15 cellular contexts compared by ENCODE assay signal in the genomic region with DNA sequence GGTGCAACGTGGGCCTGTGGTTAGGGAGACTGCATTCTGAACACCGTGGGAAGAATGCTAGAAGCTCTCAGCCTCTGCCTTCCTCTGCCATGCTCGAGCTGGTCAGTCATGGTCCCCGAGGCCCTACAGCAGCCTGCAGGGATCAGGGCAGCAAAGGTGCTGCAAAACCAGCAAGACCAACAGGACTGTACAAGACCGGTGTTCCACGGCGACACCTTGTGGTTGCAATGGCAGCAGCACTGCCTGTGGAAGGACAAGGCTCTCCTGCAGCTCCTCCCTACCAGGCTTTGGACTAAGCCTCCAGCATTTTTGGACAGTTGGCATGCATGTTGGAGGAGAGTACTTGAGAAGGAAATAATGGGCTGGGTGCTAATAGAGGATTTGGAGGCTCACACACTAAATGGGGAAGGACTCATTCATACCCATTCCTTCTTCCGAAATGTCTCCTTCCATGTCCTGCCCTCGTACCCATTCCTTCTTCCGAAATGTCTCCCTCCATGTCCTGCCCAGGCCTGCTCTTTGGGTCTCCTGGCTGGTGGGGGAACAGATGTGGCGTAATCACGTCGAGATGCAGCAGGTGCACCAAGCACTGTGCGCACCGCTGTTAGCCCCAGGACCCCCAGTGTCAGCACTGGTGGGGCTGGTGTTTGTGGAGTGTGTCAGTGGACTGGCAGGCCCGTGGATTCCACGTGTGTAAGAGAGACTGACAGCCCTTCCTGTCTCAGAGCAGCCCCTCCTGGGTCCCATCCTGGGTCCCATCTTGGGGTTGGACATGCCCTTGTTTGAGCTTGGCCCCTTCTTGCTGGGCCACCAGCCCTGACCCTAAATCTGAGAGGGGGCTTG. TPM values are rescaled to one million over a fixed set of nuclear protein-coding genes. Genes with fewer than 3 reads are reported as not detected.
A peak's percentile ranks its signal among the peaks of the same experiment; 100 is the strongest.
DNase-seq lines count a peak whose midpoint lies in the region; ATAC-seq and TF ChIP-seq lines count a peak whose summit lies in the region.
"Had no signal": no experiment of that assay in that cellular context is flagged by ENCODE, and none has a peak within 500 bp of the region (broad histone marks: within the 10 kb centered on the region; RNA-seq: fewer than 3 reads in every experiment).

No MANE protein-coding gene starts in this region.

- no peak for ATAC-seq in activated CD4-positive, alpha-beta T cell treated with anti-CD3 and anti-CD28 coated beads for 36 hours
- no peak for ATAC-seq in right lobe of liver
- ATAC-seq in GM19455 (IDR thresholded peaks at IDR 0.05; ENCODE audit: unreplicated experiment): no peak

- 86% methylated on average over 10 of the region's 17 CpGs for WGBS in right lobe of liver (ENCODE audit: insufficient coverage, low coverage, low lambda C conversion rate, missing lambda C conversion rate)

- CTCF ChIA-PET in activated CD4-positive, alpha-beta T cell treated with anti-CD3 and anti-CD28 coated beads for 36 hours (lab: Charles Lee): interaction anchor here (0.7 to 0.8 kb wide), 2 partner anchors 11 to 521 kb away, joined by 4 to 5 read pairs; no protein-coding TSS in a partner anchor

- H3K9me3 ChIP-seq in right lobe of liver: no peaks in the 10 kb centered on the region

- no peak overlapping the region for H3K4me3 ChIP-seq in right lobe of liver
- H3K4me3 ChIP-seq: MG63 had no signal

- no peak overlapping the region for H3K27ac Mint-ChIP-seq in activated CD4-positive, alpha-beta T cell treated with anti-CD3 and anti-CD28 coated beads for 36 hours

- no peaks in the 10 kb centered on the region for H3K4me1 ChIP-seq in right lobe of liver

- H3K27me3 Mint-ChIP-seq in activated CD4-positive, alpha-beta T cell treated with anti-CD3 and anti-CD28 coated beads for 36 hours: peaks cover 3% of the 10 kb centered on the region

- no peaks in the 10 kb centered on the region for H3K36me3 Mint-ChIP-seq in activated CD4-positive, alpha-beta T cell treated with anti-CD3 and anti-CD28 coated beads for 36 hours (ENCODE audit: low read depth)

- no peaks in the 10 kb centered on the region for H3K4me1 Mint-ChIP-seq in activated CD4-positive, alpha-beta T cell treated with anti-CD3 and anti-CD28 coated beads for 36 hours

- intact Hi-C loops in activated CD4-positive, alpha-beta T cell treated with anti-CD3 and anti-CD28 coated beads for 36 hours (cut with DNase I, micrococcal nuclease): no loop called here
- intact Hi-C loops in right lobe of liver (cut with DNase I): no loop called here

- POLR2A ChIA-PET in activated CD4-positive, alpha-beta T cell treated with anti-CD3 and anti-CD28 coated beads for 36 hours (lab: Charles Lee): no interaction called here

- H3K9me3 Mint-ChIP-seq in activated CD4-positive, alpha-beta T cell treated with anti-CD3 and anti-CD28 coated beads for 36 hours (ENCODE audit: low read depth): peaks cover 11% of the 10 kb centered on the region

- DNase-seq in activated CD4-positive, alpha-beta T cell treated with anti-CD3 and anti-CD28 coated beads for 36 hours: peak; percentile 54
- no peak for DNase-seq in activated CD4-positive, alpha-beta T cell treated with anti-CD3 and anti-CD28 coated beads for 1 hour
- DNase-seq in SK-N-DZ (ENCODE audit: low spot score): peak; percentile 61
- DNase-seq in right lobe of liver: peak in 2 of 3 donors; percentile 34 to 39
- no peak for DNase-seq in NCI-H2081 treated with DMSO at 0.1 percent for 48 hours (lab: John Stamatoyannopoulos, UW)
- DNase-seq in NCI-H748 treated with DMSO at 0.1 percent for 48 hours (lab: John Stamatoyannopoulos, UW): no peak
- DNase-seq: ACHN, EL, GOT3, MG63 had no signal

- peak; percentile 53 for TF ChIP-seq CTCF in GM12873 (IDR thresholded peaks at IDR 0.05; ENCODE audit: insufficient read depth, low read depth, low read length, missing control alignments)
- no peak for TF ChIP-seq CTCF in right lobe of liver (IDR thresholded peaks at IDR 0.05)

- no peak overlapping the region for H3K27ac ChIP-seq in right lobe of liver

- no peaks in the 10 kb centered on the region for H3K36me3 ChIP-seq in right lobe of liver
- H3K36me3 ChIP-seq: MG63 had no signal

- TF ChIP-seq POLR2A in right lobe of liver (IDR thresholded peaks at IDR 0.05): no peak

- no peak overlapping the region for H3K4me3 Mint-ChIP-seq in activated CD4-positive, alpha-beta T cell treated with anti-CD3 and anti-CD28 coated beads for 36 hours

- H3K27me3 ChIP-seq in right lobe of liver: no peaks in the 10 kb centered on the region
- H3K27me3 ChIP-seq: MG63 had no signal

RNA-seq across cellular contexts. Expression of gene MYT1, which starts 18.6 kb away (rescaled TPM):
- under 1 TPM; 0.12 to 0.14 TPM for total RNA-seq in activated CD4-positive, alpha-beta T cell treated with anti-CD3 and anti-CD28 coated beads for 36 hours
- polyA plus RNA-seq in SK-N-DZ (2014; cell fraction: cytosol; rRNA removed): 17.7 and 19.3 TPM in 2 replicates
- 35.0 and 57.9 TPM in 2 replicates for polyA plus RNA-seq in SK-N-DZ (2014; cell fraction: nucleus; rRNA removed)
- total RNA-seq in right lobe of liver: under 1 TPM in 2 of 6 experiments, not detected in 4; 0.06 to 0.09 TPM
- total RNA-seq: bronchial epithelial cell had no signal

RNA-seq across cellular contexts. Expression of gene NPBWR2, which starts 38.3 kb away (rescaled TPM):
- total RNA-seq in activated CD4-positive, alpha-beta T cell treated with anti-CD3 and anti-CD28 coated beads for 36 hours: not detected
- polyA plus RNA-seq in SK-N-DZ (2014; cell fraction: cytosol; rRNA removed): not detected in 2 replicates
- not detected in 2 replicates for polyA plus RNA-seq in SK-N-DZ (2014; cell fraction: nucleus; rRNA removed)
- not detected for total RNA-seq in right lobe of liver
- total RNA-seq: bronchial epithelial cell, lower leg skin, ureter had no signal

Comparison
In these comparisons a context has a peak if more than half of its experiments do, and no peak if none do; other contexts are left out.
1. DNase-seq: peak in activated CD4-positive, alpha-beta T cell treated with anti-CD3 and anti-CD28 coated beads for 36 hours (single experiment), SK-N-DZ (single experiment) and right lobe of liver (2 of 3); none in activated CD4-positive, alpha-beta T cell treated with anti-CD3 and anti-CD28 coated beads for 1 hour (single experiment), NCI-H2081 treated with DMSO at 0.1 percent for 48 hours (single experiment) and NCI-H748 treated with DMSO at 0.1 percent for 48 hours (single experiment).